Comparison of ENCODE assay signal across 16 cellular contexts in the genomic region with DNA sequence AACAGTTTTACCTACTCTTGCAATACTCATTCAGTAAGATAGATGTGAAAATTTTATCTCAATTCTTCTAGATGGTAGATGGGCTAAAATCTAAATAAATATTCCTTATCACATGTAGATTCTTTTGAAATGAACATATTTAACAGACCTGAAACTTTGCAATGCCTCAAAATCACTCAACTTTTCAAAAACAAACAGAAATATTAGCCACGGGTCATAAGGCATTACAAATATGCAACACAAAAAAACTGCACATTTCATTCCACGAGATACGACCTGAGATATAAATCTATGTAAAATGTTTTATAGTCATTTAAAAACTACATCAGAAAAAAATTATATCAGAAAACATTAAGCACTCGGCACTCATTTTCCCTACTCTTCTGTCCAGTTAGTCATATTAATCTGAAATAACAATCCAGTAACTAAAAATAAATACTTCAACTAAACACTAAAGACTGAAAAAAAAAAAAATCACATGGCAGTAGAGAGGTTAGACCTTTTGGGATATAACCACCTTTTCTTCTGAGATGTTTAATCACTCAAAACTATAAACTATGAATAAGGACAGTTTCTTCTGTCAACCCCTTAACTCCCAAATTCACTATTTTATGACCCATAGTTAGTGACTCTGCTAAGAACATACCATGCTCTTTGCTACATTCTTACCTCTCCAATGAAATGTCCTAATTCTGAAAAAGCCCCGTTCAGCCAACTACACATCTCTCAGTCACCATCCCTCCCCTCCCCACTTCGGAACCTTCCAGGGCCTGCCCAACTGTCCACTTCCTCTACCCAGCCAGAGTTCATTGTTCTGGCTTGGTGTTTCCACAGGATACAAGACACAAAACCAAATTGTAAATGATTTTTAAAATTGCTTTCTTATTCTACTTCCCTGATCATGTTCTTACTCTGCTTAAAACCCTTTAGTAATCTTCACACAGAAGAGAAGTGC. TPM values are rescaled to one million over a fixed set of nuclear protein-coding genes. Genes with fewer than 3 reads are reported as not detected.
A peak's percentile ranks its signal among the peaks of the same experiment; 100 is the strongest.
DNase-seq lines count a peak whose midpoint lies in the region; ATAC-seq, FAIRE-seq and TF ChIP-seq lines count a peak whose summit lies in the region.
"Had no signal": no experiment of that assay in that cellular context is flagged by ENCODE, and none has a peak within 500 bp of the region (broad histone marks: within the 10 kb centered on the region; RNA-seq: fewer than 3 reads in every experiment).

No MANE protein-coding gene starts in this region.

- POLR2A ChIA-PET in WTC11 (lab: Charles Lee): no interaction called here
- POLR2A ChIA-PET in OCI-LY7 (lab: Charles Lee): interaction anchor here (0.9 kb wide), 1 partner anchor 11 kb away, joined by 3 read pairs; no protein-coding TSS in a partner anchor

- H3K36me3 ChIP-seq in heart right ventricle (no peaks in the 10 kb centered on the region), OCI-LY7 (ENCODE audit: insufficient read depth, low read length) (no peaks in the 10 kb centered on the region)
- H3K36me3 ChIP-seq: prostate gland had no signal

- H3K79me2 ChIP-seq in OCI-LY7 (ENCODE audit: insufficient read depth, low read depth, low read length): peaks cover 13% of the 10 kb centered on the region; the same call in 1 of the 2 replicates

- FAIRE-seq in GM12892 (lab: Jason Lieb, UNC): no peak
- FAIRE-seq: A549, HTR-8/SVneo had no signal

- H3K9me3 Mint-ChIP-seq in WTC11 (no peaks in the 10 kb centered on the region), glutamatergic neuron (ENCODE audit: unreplicated experiment) (peaks cover 3% of the 10 kb centered on the region)
- H3K9me3 Mint-ChIP-seq in activated naive CD4-positive, alpha-beta T cell treated with anti-CD3 and anti-CD28 coated beads for 36 hours: no peaks in the 10 kb centered on the region
- H3K9me3 Mint-ChIP-seq: activated T-helper 17 cell treated with anti-CD3 and anti-CD28 coated beads, Interleukin-2, amount 50 U/mL, for 72 hours; natural killer cell treated with Interleukin-12 subunit alpha and Interleukin-12 subunit beta and Interleukin-15 and Interleukin-18, amount 100 ng/mL, for 72 hours had no signal

- H3K27ac Mint-ChIP-seq in WTC11 (peak overlapping the region; percentile 36; the same call in 1 of the 2 replicates), glutamatergic neuron (ENCODE audit: unreplicated experiment) (no peak overlapping the region)
- H3K27ac Mint-ChIP-seq in activated naive CD4-positive, alpha-beta T cell treated with anti-CD3 and anti-CD28 coated beads for 36 hours: no peak overlapping the region
- H3K27ac Mint-ChIP-seq: activated T-helper 17 cell treated with anti-CD3 and anti-CD28 coated beads, Interleukin-2, amount 50 U/mL, for 72 hours; CD14-positive monocyte; natural killer cell treated with Interleukin-12 subunit alpha and Interleukin-12 subunit beta and Interleukin-15 and Interleukin-18, amount 100 ng/mL, for 72 hours; T-helper 17 cell had no signal

- peaks cover 0 to 36% (median 15%) of the 10 kb centered on the region in 7 donors for H3K27me3 ChIP-seq in heart right ventricle

- peak overlapping the region in 9 of 10 donors; percentile 42 to 99 (median 91) for H3K27ac ChIP-seq in heart right ventricle
- no peak overlapping the region for H3K27ac ChIP-seq in OCI-LY7 (ENCODE audit: low read depth, low read length, poor library complexity, severe bottlenecking)
- H3K27ac ChIP-seq: A549, prostate gland had no signal

- H3K9me3 ChIP-seq in heart right ventricle: no peaks in the 10 kb centered on the region
- no peaks in the 10 kb centered on the region for H3K9me3 ChIP-seq in OCI-LY7 (ENCODE audit: low read length)
- H3K9me3 ChIP-seq: A549, prostate gland had no signal

- no peaks in the 10 kb centered on the region for H3K9me2 ChIP-seq in OCI-LY7 (ENCODE audit: insufficient read depth, low read length)

- ATAC-seq in heart right ventricle (peak in 7 of 8 donors; percentile 18 to 59 (median 51)), Right ventricle myocardium inferior (no peak), WTC11 (no peak)
- ATAC-seq: A549; activated T-helper 17 cell treated with anti-CD3 and anti-CD28 coated beads, Interleukin-2, amount 50 U/mL, for 72 hours; natural killer cell treated with Interleukin-12 subunit alpha and Interleukin-12 subunit beta and Interleukin-15 and Interleukin-18, amount 100 ng/mL, for 72 hours; T-helper 17 cell had no signal

- no peak overlapping the region for H3K4me2 ChIP-seq in OCI-LY7 (ENCODE audit: low read length)
- H3K4me2 ChIP-seq: A549 had no signal

- H3K27me3 Mint-ChIP-seq in WTC11 (ENCODE audit: low read depth): no peaks in the 10 kb centered on the region
- no peaks in the 10 kb centered on the region for H3K27me3 Mint-ChIP-seq in glutamatergic neuron (ENCODE audit: unreplicated experiment)
- peaks cover 21% of the 10 kb centered on the region for H3K27me3 Mint-ChIP-seq in activated naive CD4-positive, alpha-beta T cell treated with anti-CD3 and anti-CD28 coated beads for 36 hours (ENCODE audit: low read depth)

- H3K4me1 ChIP-seq in heart right ventricle: peaks cover 0 to 22% (median 6%) of the 10 kb centered on the region in 9 donors
- peaks cover 24% of the 10 kb centered on the region for H3K4me1 ChIP-seq in OCI-LY7 (ENCODE audit: insufficient read depth, low read length, poor library complexity, severe bottlenecking)
- H3K4me1 ChIP-seq: prostate gland had no signal

- DNase-seq in heart right ventricle (no peak), Right ventricle myocardium inferior (ENCODE audit: missing footprints) (no peak), WTC11 (ENCODE audit: low spot score) (no peak), glutamatergic neuron (no peak), OCI-LY7 (ENCODE audit: low spot score) (no peak), NCI-H1694 treated with DMSO at 0.1 percent for 48 hours (lab: John Stamatoyannopoulos, UW) (no peak), GM12892 (ENCODE audit: insufficient read length) (no peak)
- no peak for DNase-seq in activated naive CD4-positive, alpha-beta T cell treated with anti-CD3 and anti-CD28 coated beads for 36 hours
- DNase-seq: effector memory CD4-positive, alpha-beta T cell; T-helper 17 cell had no signal

- H3K4me3 Mint-ChIP-seq in WTC11 (no peak overlapping the region), glutamatergic neuron (ENCODE audit: unreplicated experiment) (peak overlapping the region; percentile 17)
- no peak overlapping the region for H3K4me3 Mint-ChIP-seq in activated naive CD4-positive, alpha-beta T cell treated with anti-CD3 and anti-CD28 coated beads for 36 hours
- H3K4me3 Mint-ChIP-seq: activated T-helper 17 cell treated with anti-CD3 and anti-CD28 coated beads, Interleukin-2, amount 50 U/mL, for 72 hours; natural killer cell treated with Interleukin-12 subunit alpha and Interleukin-12 subunit beta and Interleukin-15 and Interleukin-18, amount 100 ng/mL, for 72 hours; T-helper 17 cell had no signal

- no peaks in the 10 kb centered on the region for H3K36me3 Mint-ChIP-seq in WTC11
- H3K36me3 Mint-ChIP-seq in glutamatergic neuron (ENCODE audit: unreplicated experiment): no peaks in the 10 kb centered on the region
- peaks cover 2% of the 10 kb centered on the region for H3K36me3 Mint-ChIP-seq in activated naive CD4-positive, alpha-beta T cell treated with anti-CD3 and anti-CD28 coated beads for 36 hours (ENCODE audit: low read depth)
- H3K36me3 Mint-ChIP-seq: natural killer cell treated with Interleukin-12 subunit alpha and Interleukin-12 subunit beta and Interleukin-15 and Interleukin-18, amount 100 ng/mL, for 72 hours had no signal

- 0 out of 2 replicates have a peak, but pooled peaks cover 6% of the 10 kb centered on the region for H4K20me1 ChIP-seq in OCI-LY7 (ENCODE audit: insufficient read depth, low read length)

- BruUV-seq in OCI-LY7 (replicated peaks; lab: Mats Ljungman, UMichigan): no TSS peak

- no peak for TF ChIP-seq POLR2A in GM12892 (IDR thresholded peaks at IDR 0.05; ENCODE audit: low read depth, low read length)

- H2AFZ ChIP-seq in OCI-LY7 (ENCODE audit: low read length): no peak overlapping the region

- peak overlapping the region in 4 of 10 donors; percentile 2 to 88 (median 40) for H3K4me3 ChIP-seq in heart right ventricle
- no peak overlapping the region for H3K4me3 ChIP-seq in OCI-LY7 (ENCODE audit: low read depth, low read length, poor library complexity, severe bottlenecking)
- H3K4me3 ChIP-seq: A549, prostate gland had no signal

- peaks cover 74% of the 10 kb centered on the region for H3K4me1 Mint-ChIP-seq in WTC11
- peaks cover 29% of the 10 kb centered on the region for H3K4me1 Mint-ChIP-seq in glutamatergic neuron (ENCODE audit: low read depth, unreplicated experiment)
- peaks cover 25% of the 10 kb centered on the region for H3K4me1 Mint-ChIP-seq in activated naive CD4-positive, alpha-beta T cell treated with anti-CD3 and anti-CD28 coated beads for 36 hours (ENCODE audit: low read depth)

- WGBS in heart right ventricle, 2 donors: 48 to 52% methylated on average over 6 of the region's 6 CpGs

- intact Hi-C loops in heart right ventricle (cut with DNase I): loop anchor here in 1 of 10 donors (2.0 kb wide), 1 partner anchor 27 kb away; no protein-coding TSS in a partner anchor
- intact Hi-C loops in Right ventricle myocardium inferior (cut with DNase I): no loop called here
- intact Hi-C loops in activated naive CD4-positive, alpha-beta T cell treated with anti-CD3 and anti-CD28 coated beads for 36 hours (cut with micrococcal nuclease): no loop called here
- intact Hi-C loops in OCI-LY7 (cut with micrococcal nuclease; ENCODE audit: unreplicated experiment): no loop called here

- TF ChIP-seq CTCF in heart right ventricle (IDR thresholded peaks at IDR 0.05) (no peak), WTC11 (IDR thresholded peaks at IDR 0.05) (no peak), glutamatergic neuron (IDR thresholded peaks at IDR 0.05; ENCODE audit: partially characterized antibody, unreplicated experiment) (no peak), OCI-LY7 (conservative IDR thresholded peaks at IDR 0.05; ENCODE audit: low read length) (no peak)

- CTCF ChIA-PET in WTC11 (lab: Charles Lee) (no interaction called here), OCI-LY7 (lab: Charles Lee; ENCODE audit: unreplicated experiment) (no interaction called here)
- CTCF ChIA-PET in activated naive CD4-positive, alpha-beta T cell treated with anti-CD3 and anti-CD28 coated beads for 36 hours (lab: Charles Lee): no interaction called here

TF ChIP-seq in WTC11, 78 proteins besides CTCF, POLR2A, EP300 and RAD21 (continues in another document):
- TF ChIP-seq, protein P1, sequence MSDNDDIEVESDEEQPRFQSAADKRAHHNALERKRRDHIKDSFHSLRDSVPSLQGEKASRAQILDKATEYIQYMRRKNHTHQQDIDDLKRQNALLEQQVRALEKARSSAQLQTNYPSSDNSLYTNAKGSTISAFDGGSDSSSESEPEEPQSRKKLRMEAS (CRISPR knock-in tag; IDR thresholded peaks at IDR 0.05): no peak
- TF ChIP-seq CREB1 (CRISPR knock-in tag; IDR thresholded peaks at IDR 0.05): no peak

RNA-seq across cellular contexts. Expression of a gene that starts 6.4 kb away (rescaled TPM):
- 100 to 1,000 TPM in 1 of 10 donors, 10 to 100 TPM in 9; 35.0 to 109 (median 68.3) TPM for total RNA-seq in heart right ventricle
- polyA plus RNA-seq in heart right ventricle: 10 to 100 TPM in 1 of 2 donors, 1 to 10 TPM in 1; 4.7 to 13.2 TPM
- 51.6 TPM for total RNA-seq in Right ventricle myocardium inferior
- 32.1 to 37.6 TPM (median 35.5 TPM) in 3 replicates for total RNA-seq in WTC11 (2021)
- 19.7 TPM for total RNA-seq in glutamatergic neuron (ENCODE audit: unreplicated experiment)
- 1 to 10 TPM; 3.9 to 5.3 TPM for total RNA-seq in activated naive CD4-positive, alpha-beta T cell treated with anti-CD3 and anti-CD28 coated beads for 36 hours
- 6.3 and 11.2 TPM in 2 replicates for total RNA-seq in OCI-LY7 (2014; rRNA removed; shearing (Covaris generic))
- total RNA-seq in OCI-LY7 (2022): 13.9 and 15.4 TPM in 2 replicates
- 5.8 TPM for polyA plus RNA-seq in GM12892 (2012; ENCODE audit: missing spikeins)

Comparison
In these comparisons a context has a peak if more than half of its experiments do, and no peak if none do; other contexts are left out.
1. ATAC-seq: peak in heart right ventricle (7 of 8); none in Right ventricle myocardium inferior (single experiment) and WTC11 (single experiment).